In genomic region chr4:127212269-127212580, GRCh38 we compare ENCODE assay signal across 1 cellular context.
TF ChIP-seq lines count a peak whose summit lies in the region.

No MANE protein-coding gene starts in this region.

TF ChIP-seq in SK-N-SH, 30 proteins besides CTCF, POLR2A, EP300 and RAD21 (continued from another document):
- TF ChIP-seq RFX5 (IDR thresholded peaks at IDR 0.05; ENCODE audit: low read length) (no peak), TEAD4 (IDR thresholded peaks at IDR 0.05; ENCODE audit: borderline replicate concordance, insufficient read depth) (no peak), ELF1 (IDR thresholded peaks at IDR 0.05) (no peak), FOXM1 (IDR thresholded peaks at IDR 0.05; ENCODE audit: low read depth) (no peak), SMC3 (IDR thresholded peaks at IDR 0.05; ENCODE audit: low read depth, low read length) (no peak)
TF ChIP-seq in SK-N-SH: peak in this region for 0.
